8 cellular contexts compared by ENCODE assay signal in genomic region chr11:64865286-64866172, GRCh38. TPM values are rescaled to one million over a fixed set of nuclear protein-coding genes. Genes with fewer than 3 reads are reported as not detected.
DNase-seq lines count a peak whose midpoint lies in the region; ATAC-seq and TF ChIP-seq lines count a peak whose summit lies in the region.

No MANE protein-coding gene starts in this region.

- H3K27me3 Mint-ChIP-seq in effector memory CD8-positive, alpha-beta T cell, result no peaks in the 10 kb centered on the region

- H3K4me3 Mint-ChIP-seq in effector memory CD8-positive, alpha-beta T cell, result peak overlapping the region; percentile 85 to 92

- H3K4me1 ChIP-seq in Peyer's patch (peaks cover 11 to 87% (median 66%) of the 10 kb centered on the region in 4 donors), psoas muscle (peaks cover 81% of the 10 kb centered on the region)

- peak overlapping the region; percentile 95 to 97 for H3K27ac Mint-ChIP-seq in effector memory CD8-positive, alpha-beta T cell

- peak; percentile 6 for ATAC-seq in effector memory CD8-positive, alpha-beta T cell (replicated peaks)
- ATAC-seq in psoas muscle, result peak; percentile 14 to 48 (median 26)

- no peak for TF ChIP-seq CTCF in Peyer's patch (IDR thresholded peaks at IDR 0.05)
- no peak for TF ChIP-seq CTCF in psoas muscle (IDR thresholded peaks at IDR 0.05)

- no peaks in the 10 kb centered on the region for H3K9me3 ChIP-seq in Peyer's patch
- no peaks in the 10 kb centered on the region for H3K9me3 ChIP-seq in psoas muscle

- WGBS in psoas muscle, 3 donors, result 25 to 51% (median 35%) methylated on average over 15 of the region's 15 CpGs

- no peaks in the 10 kb centered on the region for H3K9me3 Mint-ChIP-seq in effector memory CD8-positive, alpha-beta T cell

- H3K27me3 ChIP-seq in Peyer's patch (no peaks in the 10 kb centered on the region), psoas muscle (ENCODE audit: insufficient read depth in 3 of 3, low read length in 2 of 3) (no peaks in the 10 kb centered on the region)

- peaks cover 0 to 10% (median 0%) of the 10 kb centered on the region in 3 donors for H3K36me3 ChIP-seq in Peyer's patch
- H3K36me3 ChIP-seq in psoas muscle (ENCODE audit: insufficient read depth in 1 of 2, low read depth in 1 of 2), result no peaks in the 10 kb centered on the region

- peaks cover 77 to 80% of the 10 kb centered on the region in 2 donors for H3K4me1 Mint-ChIP-seq in effector memory CD8-positive, alpha-beta T cell (ENCODE audit: low read depth in 2 of 2)

- no peak for TF ChIP-seq POLR2A in Peyer's patch (IDR thresholded peaks at IDR 0.05)

- peaks cover 95% of the 10 kb centered on the region for H3K36me3 Mint-ChIP-seq in effector memory CD8-positive, alpha-beta T cell (ENCODE audit: insufficient read depth)

- H3K4me3 ChIP-seq in Peyer's patch, result peak overlapping the region in 3 of 4 donors; percentile 27 to 34 (median 29)
- H3K4me3 ChIP-seq in psoas muscle, result peak overlapping the region; percentile 46

- intact Hi-C loops in psoas muscle (cut with DNase I), result no loop called here

- peak overlapping the region; percentile 81 to 94 (median 90) for H3K27ac ChIP-seq in Peyer's patch
- peak overlapping the region; percentile 98 for H3K27ac ChIP-seq in psoas muscle

- peak; percentile 70 for DNase-seq in stimulated activated CD4-positive, alpha-beta T cell treated with anti-CD3 and anti-CD28 coated beads, Interleukin-1b, Interleukin-23, amount 100 ng/mL, for 48 hours
- DNase-seq in stimulated activated CD4-positive, alpha-beta T cell treated with anti-CD3 and anti-CD28 coated beads, Interleukin-2, amount 100 ng/mL, for 48 hours, result no peak
- DNase-seq in Peyer's patch (peak in 1 of 3 donors; percentile 57), psoas muscle (peak in 1 of 2 donors; percentile 38), NCI-H1930 (lab: John Stamatoyannopoulos, UW) (no peak), NCI-H345 treated with DMSO at 0.1 percent for 48 hours (lab: John Stamatoyannopoulos, UW; ENCODE audit: unreplicated experiment) (no peak), cerebellar nuclear complex (lab: John Stamatoyannopoulos, UW) (no peak)
- DNase-seq in effector memory CD8-positive, alpha-beta T cell, result no peak

RNA-seq across cellular contexts. Expression of gene EHD1, which starts 12.9 kb away (rescaled TPM):
- total RNA-seq in Peyer's patch (100 to 1,000 TPM in 2 of 4 donors, 10 to 100 TPM in 2; 56.2 to 185 (median 98.6) TPM), psoas muscle (10 to 100 TPM; 34.7 to 71.0 (median 61.1) TPM)
- polyA plus RNA-seq in psoas muscle, result 100 to 1,000 TPM in 1 of 3 donors, 10 to 100 TPM in 2; 23.5 to 174 (median 30.9) TPM

RNA-seq across cellular contexts. Expression of gene CDC42BPG, which starts 21.1 kb away (rescaled TPM):
- total RNA-seq in Peyer's patch (10 to 100 TPM; 25.6 to 78.6 (median 52.1) TPM), psoas muscle (1 to 10 TPM in 1 of 4 donors, under 1 TPM in 2, not detected in 1; 0.05 to 2.2 (median 0.08) TPM)
- under 1 TPM; 0.04 to 0.06 (median 0.05) TPM for polyA plus RNA-seq in psoas muscle

RNA-seq across cellular contexts. Expression of gene ATG2A, which starts 51.5 kb away (rescaled TPM):
- total RNA-seq in Peyer's patch (10 to 100 TPM; 38.8 to 79.6 (median 66.6) TPM), psoas muscle (10 to 100 TPM; 19.5 to 21.6 (median 20.6) TPM)
- polyA plus RNA-seq in psoas muscle, result 10 to 100 TPM; 11.0 to 17.9 (median 15.4) TPM

RNA-seq across cellular contexts. Expression of gene MEN1, which starts 55.2 kb away (rescaled TPM):
- 10 to 100 TPM; 20.3 to 47.0 (median 31.9) TPM for total RNA-seq in Peyer's patch
- 10 to 100 TPM in 2 of 4 donors, 1 to 10 TPM in 2; 7.2 to 13.5 (median 10.3) TPM for total RNA-seq in psoas muscle
- 10 to 100 TPM in 2 of 3 donors, 1 to 10 TPM in 1; 8.7 to 21.2 (median 12.9) TPM for polyA plus RNA-seq in psoas muscle

RNA-seq across cellular contexts. Expression of gene PPP2R5B, which starts 59.0 kb away (rescaled TPM):
- total RNA-seq in Peyer's patch (10 to 100 TPM; 20.0 to 46.2 (median 22.5) TPM), psoas muscle (10 to 100 TPM; 13.2 to 21.9 (median 18.1) TPM)
- 10 to 100 TPM; 14.9 to 36.1 (median 16.8) TPM for polyA plus RNA-seq in psoas muscle

Comparison
In these comparisons a context has a peak if more than half of its experiments do, and no peak if none do; other contexts are left out.
1. RNA of gene CDC42BPG, which starts 21.1 kb away (total RNA-seq): 25.6 to 78.6 TPM in Peyer's patch; 0.05 to 2.2 TPM in psoas muscle; every median in the first group is over 4 times any median in the second.